20 cellular contexts compared by ENCODE assay signal in the genomic region with DNA sequence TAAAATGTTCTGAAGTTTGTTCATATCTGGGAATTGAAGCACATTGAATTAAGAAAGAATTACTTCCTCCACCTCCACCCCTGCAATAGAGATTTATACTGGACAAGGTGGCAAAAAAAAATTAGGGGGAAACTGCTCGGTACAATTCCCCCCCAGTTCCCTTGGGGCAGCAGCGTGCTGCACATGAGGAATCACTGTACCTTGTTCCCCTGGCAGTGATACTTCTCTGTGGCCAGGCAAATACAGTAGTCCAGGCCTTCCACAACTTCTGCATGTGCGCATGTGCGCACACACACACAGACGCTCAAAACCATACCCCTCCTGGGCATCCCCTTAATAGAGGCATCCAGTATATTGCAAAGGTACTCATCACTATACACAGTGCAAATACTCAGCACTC.
"Had no signal": no experiment of that assay in that cellular context is flagged by ENCODE, and none has a peak within 500 bp of the region (broad histone marks: within the 10 kb centered on the region; RNA-seq: fewer than 3 reads in every experiment).

No MANE protein-coding gene starts in this region.

- H3K4me3 ChIP-seq: coronary artery, lung, prostate gland, stomach, thoracic aorta, upper lobe of left lung had no signal

- ATAC-seq: left lobe of liver; natural killer cell treated with Interleukin-12 subunit alpha and Interleukin-12 subunit beta and Interleukin-15 and Interleukin-18, amount 100 ng/mL, for 72 hours; right cardiac atrium had no signal

- H3K4me1 ChIP-seq: prostate gland had no signal

- H3K36me3 Mint-ChIP-seq: activated naive CD8-positive, alpha-beta T cell treated with anti-CD3 and anti-CD28 coated beads, Interleukin-2, amount 10 ng/mL, durations not matched to agents 7 days and 5 days; mesothelial cell of epicardium; natural killer cell treated with Interleukin-12 subunit alpha and Interleukin-12 subunit beta and Interleukin-15 and Interleukin-18, amount 100 ng/mL, for 72 hours had no signal

- H3K9me3 Mint-ChIP-seq: activated naive CD8-positive, alpha-beta T cell treated with anti-CD3 and anti-CD28 coated beads, Interleukin-2, amount 10 ng/mL, durations not matched to agents 7 days and 5 days; central memory CD8-positive, alpha-beta T cell; mesothelial cell of epicardium; natural killer cell treated with Interleukin-12 subunit alpha and Interleukin-12 subunit beta and Interleukin-15 and Interleukin-18, amount 100 ng/mL, for 72 hours had no signal

- H3K27ac ChIP-seq: brain microvascular endothelial cell, coronary artery, prostate gland, thoracic aorta, upper lobe of left lung had no signal

- H3K27ac Mint-ChIP-seq: activated naive CD8-positive, alpha-beta T cell treated with anti-CD3 and anti-CD28 coated beads, Interleukin-2, amount 10 ng/mL, durations not matched to agents 7 days and 5 days; mesothelial cell of epicardium; natural killer cell treated with Interleukin-12 subunit alpha and Interleukin-12 subunit beta and Interleukin-15 and Interleukin-18, amount 100 ng/mL, for 72 hours had no signal

- DNase-seq: activated CD4-positive, alpha-beta T cell treated with anti-CD3 and anti-CD28 coated beads for 1 hour; activated naive CD8-positive, alpha-beta T cell treated with anti-CD3 and anti-CD28 coated beads, Interleukin-2, amount 10 ng/mL, durations not matched to agents 7 days and 5 days; brain microvascular endothelial cell; erythroblast; right cardiac atrium; stimulated activated CD4-positive, alpha-beta T cell treated with anti-CD3 and anti-CD28 coated beads, Interleukin-2, amount 100 ng/mL, for 24 hours; stomach; T1000; upper lobe of left lung had no signal

- H3K9me3 ChIP-seq: prostate gland, stomach, thoracic aorta, upper lobe of left lung had no signal

- H3K4me3 Mint-ChIP-seq: activated naive CD8-positive, alpha-beta T cell treated with anti-CD3 and anti-CD28 coated beads, Interleukin-2, amount 10 ng/mL, durations not matched to agents 7 days and 5 days; central memory CD8-positive, alpha-beta T cell; mesothelial cell of epicardium; natural killer cell treated with Interleukin-12 subunit alpha and Interleukin-12 subunit beta and Interleukin-15 and Interleukin-18, amount 100 ng/mL, for 72 hours had no signal

- H3K27me3 ChIP-seq: brain microvascular endothelial cell, stomach, upper lobe of left lung had no signal

- H3K4me1 Mint-ChIP-seq: activated naive CD8-positive, alpha-beta T cell treated with anti-CD3 and anti-CD28 coated beads, Interleukin-2, amount 10 ng/mL, durations not matched to agents 7 days and 5 days; central memory CD8-positive, alpha-beta T cell had no signal

- H3K36me3 ChIP-seq: brain microvascular endothelial cell, prostate gland, stomach, thoracic aorta, upper lobe of left lung had no signal

- FAIRE-seq: endometrium, frontal cortex, keratinocyte had no signal

- H3K27me3 Mint-ChIP-seq: activated naive CD8-positive, alpha-beta T cell treated with anti-CD3 and anti-CD28 coated beads, Interleukin-2, amount 10 ng/mL, durations not matched to agents 7 days and 5 days; central memory CD8-positive, alpha-beta T cell; natural killer cell treated with Interleukin-12 subunit alpha and Interleukin-12 subunit beta and Interleukin-15 and Interleukin-18, amount 100 ng/mL, for 72 hours had no signal
